Comparison of ENCODE assay signal across 1 cellular context in the genomic region with DNA sequence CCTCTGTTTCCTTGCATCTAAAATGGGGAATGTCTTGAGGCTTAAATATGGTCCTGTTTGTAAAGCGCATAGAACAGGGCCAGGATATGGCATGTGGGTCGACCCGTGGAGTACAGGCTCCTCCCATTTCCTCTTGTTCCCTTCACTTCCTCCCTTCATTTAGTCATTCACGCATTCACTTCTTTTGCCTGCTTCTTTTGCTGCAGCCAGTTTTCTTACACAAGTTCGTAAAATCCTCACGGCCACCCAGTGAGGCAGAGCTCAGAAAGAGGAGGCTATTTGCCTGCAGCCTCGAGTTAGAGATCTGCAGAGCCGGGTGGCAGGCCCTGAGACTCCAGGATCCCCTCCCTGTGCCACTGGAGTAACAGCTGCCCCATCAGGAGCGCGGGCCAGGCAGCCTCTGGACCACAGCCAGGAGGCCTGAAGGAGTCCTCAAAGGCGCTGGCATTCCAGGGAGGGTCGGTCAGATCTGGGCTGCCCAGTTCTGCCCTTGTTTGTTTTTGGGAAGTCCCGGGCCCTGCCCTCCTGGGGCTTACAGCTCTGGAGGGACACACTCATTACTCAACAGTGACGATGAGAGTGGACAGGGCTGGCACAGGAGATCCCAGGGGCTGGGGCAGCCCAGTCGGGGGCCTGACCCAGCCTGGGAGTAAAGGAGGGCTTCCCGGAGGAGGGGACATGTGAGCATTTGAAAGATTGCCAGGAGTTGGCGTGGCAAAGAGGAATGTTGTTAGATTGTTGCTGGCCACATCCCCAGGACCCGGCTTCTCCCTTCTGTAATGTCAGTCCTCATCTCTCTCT.
TF ChIP-seq lines count a peak whose summit lies in the region.

No MANE protein-coding gene starts in this region.

TF ChIP-seq in WTC11, 78 proteins besides CTCF, POLR2A, EP300 and RAD21 (continued from another document):
- TF ChIP-seq, protein P1, sequence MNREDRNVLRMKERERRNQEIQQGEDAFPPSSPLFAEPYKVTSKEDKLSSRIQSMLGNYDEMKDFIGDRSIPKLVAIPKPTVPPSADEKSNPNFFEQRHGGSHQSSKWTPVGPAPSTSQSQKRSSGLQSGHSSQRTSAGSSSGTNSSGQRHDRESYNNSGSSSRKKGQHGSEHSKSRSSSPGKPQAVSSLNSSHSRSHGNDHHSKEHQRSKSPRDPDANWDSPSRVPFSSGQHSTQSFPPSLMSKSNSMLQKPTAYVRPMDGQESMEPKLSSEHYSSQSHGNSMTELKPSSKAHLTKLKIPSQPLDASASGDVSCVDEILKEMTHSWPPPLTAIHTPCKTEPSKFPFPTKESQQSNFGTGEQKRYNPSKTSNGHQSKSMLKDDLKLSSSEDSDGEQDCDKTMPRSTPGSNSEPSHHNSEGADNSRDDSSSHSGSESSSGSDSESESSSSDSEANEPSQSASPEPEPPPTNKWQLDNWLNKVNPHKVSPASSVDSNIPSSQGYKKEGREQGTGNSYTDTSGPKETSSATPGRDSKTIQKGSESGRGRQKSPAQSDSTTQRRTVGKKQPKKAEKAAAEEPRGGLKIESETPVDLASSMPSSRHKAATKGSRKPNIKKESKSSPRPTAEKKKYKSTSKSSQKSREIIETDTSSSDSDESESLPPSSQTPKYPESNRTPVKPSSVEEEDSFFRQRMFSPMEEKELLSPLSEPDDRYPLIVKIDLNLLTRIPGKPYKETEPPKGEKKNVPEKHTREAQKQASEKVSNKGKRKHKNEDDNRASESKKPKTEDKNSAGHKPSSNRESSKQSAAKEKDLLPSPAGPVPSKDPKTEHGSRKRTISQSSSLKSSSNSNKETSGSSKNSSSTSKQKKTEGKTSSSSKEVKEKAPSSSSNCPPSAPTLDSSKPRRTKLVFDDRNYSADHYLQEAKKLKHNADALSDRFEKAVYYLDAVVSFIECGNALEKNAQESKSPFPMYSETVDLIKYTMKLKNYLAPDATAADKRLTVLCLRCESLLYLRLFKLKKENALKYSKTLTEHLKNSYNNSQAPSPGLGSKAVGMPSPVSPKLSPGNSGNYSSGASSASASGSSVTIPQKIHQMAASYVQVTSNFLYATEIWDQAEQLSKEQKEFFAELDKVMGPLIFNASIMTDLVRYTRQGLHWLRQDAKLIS (CRISPR knock-in tag; IDR thresholded peaks at IDR 0.05; ENCODE audit: borderline replicate concordance) = no peak
- TF ChIP-seq, protein P2, sequence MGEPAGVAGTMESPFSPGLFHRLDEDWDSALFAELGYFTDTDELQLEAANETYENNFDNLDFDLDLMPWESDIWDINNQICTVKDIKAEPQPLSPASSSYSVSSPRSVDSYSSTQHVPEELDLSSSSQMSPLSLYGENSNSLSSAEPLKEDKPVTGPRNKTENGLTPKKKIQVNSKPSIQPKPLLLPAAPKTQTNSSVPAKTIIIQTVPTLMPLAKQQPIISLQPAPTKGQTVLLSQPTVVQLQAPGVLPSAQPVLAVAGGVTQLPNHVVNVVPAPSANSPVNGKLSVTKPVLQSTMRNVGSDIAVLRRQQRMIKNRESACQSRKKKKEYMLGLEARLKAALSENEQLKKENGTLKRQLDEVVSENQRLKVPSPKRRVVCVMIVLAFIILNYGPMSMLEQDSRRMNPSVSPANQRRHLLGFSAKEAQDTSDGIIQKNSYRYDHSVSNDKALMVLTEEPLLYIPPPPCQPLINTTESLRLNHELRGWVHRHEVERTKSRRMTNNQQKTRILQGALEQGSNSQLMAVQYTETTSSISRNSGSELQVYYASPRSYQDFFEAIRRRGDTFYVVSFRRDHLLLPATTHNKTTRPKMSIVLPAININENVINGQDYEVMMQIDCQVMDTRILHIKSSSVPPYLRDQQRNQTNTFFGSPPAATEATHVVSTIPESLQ (CRISPR knock-in tag; IDR thresholded peaks at IDR 0.05) = no peak
- TF ChIP-seq, protein P3, sequence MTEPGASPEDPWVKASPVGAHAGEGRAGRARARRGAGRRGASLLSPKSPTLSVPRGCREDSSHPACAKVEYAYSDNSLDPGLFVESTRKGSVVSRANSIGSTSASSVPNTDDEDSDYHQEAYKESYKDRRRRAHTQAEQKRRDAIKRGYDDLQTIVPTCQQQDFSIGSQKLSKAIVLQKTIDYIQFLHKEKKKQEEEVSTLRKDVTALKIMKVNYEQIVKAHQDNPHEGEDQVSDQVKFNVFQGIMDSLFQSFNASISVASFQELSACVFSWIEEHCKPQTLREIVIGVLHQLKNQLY (CRISPR knock-in tag; IDR thresholded peaks at IDR 0.05) = no peak
- no peak for TF ChIP-seq GTF2I (CRISPR knock-in tag; conservative IDR thresholded peaks at IDR 0.05)
- no peak for TF ChIP-seq EMX1 (CRISPR knock-in tag; IDR thresholded peaks at IDR 0.05)
- no peak for TF ChIP-seq ZNF396 (CRISPR knock-in tag; IDR thresholded peaks at IDR 0.05; ENCODE audit: borderline replicate concordance)
